8 cellular contexts compared by ENCODE assay signal in the genomic region with DNA sequence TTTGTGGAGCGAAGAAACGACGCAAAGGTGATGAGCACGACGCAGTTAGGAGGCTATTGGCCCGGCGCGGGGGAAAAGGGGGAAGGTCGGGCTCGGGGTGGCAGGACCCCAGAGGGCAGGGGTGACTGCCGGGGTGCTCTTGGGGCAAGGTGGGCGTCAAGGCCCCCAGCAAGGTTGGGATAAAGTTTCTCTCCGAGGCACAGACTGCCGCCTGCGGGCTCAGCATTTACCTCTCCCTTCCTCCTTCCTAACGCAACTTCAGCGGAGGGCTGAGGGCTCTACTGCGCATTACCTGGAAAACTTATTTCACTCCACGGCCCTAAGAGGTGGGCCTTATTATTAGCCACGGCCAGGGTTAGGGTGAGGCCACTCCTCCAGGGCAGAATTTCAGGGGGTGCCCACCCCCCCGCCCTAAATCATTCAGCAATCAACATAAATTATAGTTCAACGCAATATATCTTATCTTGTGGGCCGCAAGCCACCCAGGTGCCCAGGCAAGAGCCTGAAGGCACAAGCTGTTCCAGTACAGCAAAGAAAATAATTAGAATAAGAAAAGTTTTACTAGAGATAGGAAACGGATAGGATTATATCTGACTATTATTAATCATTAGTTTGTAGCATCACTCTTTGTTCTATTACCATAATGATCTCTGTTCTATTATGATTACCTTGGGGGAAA. TPM values are rescaled to one million over a fixed set of nuclear protein-coding genes. Genes with fewer than 3 reads are reported as not detected.
DNase-seq lines count a peak whose midpoint lies in the region; ATAC-seq and TF ChIP-seq lines count a peak whose summit lies in the region.
"Not testable (repeated sequence)": the region's sequence is repeated elsewhere in the genome, so short reads cannot be mapped to it uniquely, and the experiment has no call there.
"Had no signal": no experiment of that assay in that cellular context is flagged by ENCODE, and none has a peak within 500 bp of the region (broad histone marks: within the 10 kb centered on the region; RNA-seq: fewer than 3 reads in every experiment).

No MANE protein-coding gene starts in this region.

- not testable (repeated sequence) for H3K36me3 ChIP-seq in GM06990 (ENCODE audit: control insufficient read depth, insufficient read depth, low read length); iPS-15b (ENCODE audit: control insufficient read depth, insufficient read depth, low read length); spleen

- not testable (repeated sequence) for H3K27me3 Mint-ChIP-seq in T-cell; activated naive CD4-positive, alpha-beta T cell treated with anti-CD3 and anti-CD28 coated beads for 36 hours (ENCODE audit: low read depth); natural killer cell treated with Interleukin-12 subunit alpha and Interleukin-12 subunit beta and Interleukin-15 and Interleukin-18, amount 100 ng/mL, for 72 hours

- CTCF ChIA-PET in T-cell (lab: Charles Lee); activated naive CD4-positive, alpha-beta T cell treated with anti-CD3 and anti-CD28 coated beads for 36 hours (lab: Charles Lee): not testable (repeated sequence)

- not testable (repeated sequence) for H3K4me3 ChIP-seq in GM06990 (replicated peaks; ENCODE audit: low read depth, low read length)
- H3K4me3 ChIP-seq in dorsolateral prefrontal cortex (peak overlapping the region in 6 of 59 donors; percentile 0 to 48 (median 36)), iPS-15b (ENCODE audit: low read depth, low read length) (peak overlapping the region; percentile 37), spleen (peak overlapping the region in 4 of 8 donors; percentile 0 to 39 (median 18))

- not testable (repeated sequence) for H3K4me1 ChIP-seq in iPS-15b (ENCODE audit: control insufficient read depth, insufficient read depth, low read length); spleen

- peak overlapping the region in 2 of 3 donors; percentile 42 to 60 for H3K4me3 Mint-ChIP-seq in T-cell
- peak overlapping the region; percentile 22 for H3K4me3 Mint-ChIP-seq in activated naive CD4-positive, alpha-beta T cell treated with anti-CD3 and anti-CD28 coated beads for 36 hours
- H3K4me3 Mint-ChIP-seq in natural killer cell treated with Interleukin-12 subunit alpha and Interleukin-12 subunit beta and Interleukin-15 and Interleukin-18, amount 100 ng/mL, for 72 hours, result peak overlapping the region; percentile 43

- POLR2A ChIA-PET in T-cell (lab: Charles Lee), result not testable (repeated sequence)

- not testable (repeated sequence) for H3K9me3 Mint-ChIP-seq in T-cell; activated naive CD4-positive, alpha-beta T cell treated with anti-CD3 and anti-CD28 coated beads for 36 hours; natural killer cell treated with Interleukin-12 subunit alpha and Interleukin-12 subunit beta and Interleukin-15 and Interleukin-18, amount 100 ng/mL, for 72 hours

- TF ChIP-seq CTCF in GM06990 (IDR thresholded peaks at IDR 0.05; ENCODE audit: insufficient read depth, low read length, poor library complexity, severe bottlenecking); dorsolateral prefrontal cortex (IDR thresholded peaks at IDR 0.05 in 54 of 56, conservative IDR thresholded peaks at IDR 0.05 in 2 of 56; ENCODE audit: low read depth in 1 of 56, partially characterized antibody in 56 of 56); spleen (IDR thresholded peaks at IDR 0.05 in 8 of 11, conservative IDR thresholded peaks at IDR 0.05 in 3 of 11): not testable (repeated sequence)

- H3K36me3 Mint-ChIP-seq in T-cell; activated naive CD4-positive, alpha-beta T cell treated with anti-CD3 and anti-CD28 coated beads for 36 hours (ENCODE audit: low read depth); natural killer cell treated with Interleukin-12 subunit alpha and Interleukin-12 subunit beta and Interleukin-15 and Interleukin-18, amount 100 ng/mL, for 72 hours: not testable (repeated sequence)

- peak; percentile 30 for DNase-seq in GM06990 (ENCODE audit: extremely low read depth, insufficient read length)
- DNase-seq in T-cell, result peak in 12 of 34 experiments; percentile 9 to 36 (median 18)
- DNase-seq in activated naive CD4-positive, alpha-beta T cell treated with anti-CD3 and anti-CD28 coated beads for 36 hours, result peak; percentile 48
- DNase-seq in dorsolateral prefrontal cortex, result peak in 8 of 10 donors; percentile 23 to 77 (median 56)
- not testable (repeated sequence) for DNase-seq in natural killer cell treated with Interleukin-12 subunit alpha and Interleukin-12 subunit beta and Interleukin-15 and Interleukin-18, amount 100 ng/mL, for 72 hours (ENCODE audit: low spot score)
- DNase-seq in spleen, result peak; percentile 96

- H3K27ac ChIP-seq in dorsolateral prefrontal cortex (peak overlapping the region in 16 of 59 donors; percentile 0 to 48 (median 4)), spleen (peak overlapping the region in 6 of 8 donors; percentile 1 to 71 (median 60))

- not testable (repeated sequence) for TF ChIP-seq POLR2A in spleen (IDR thresholded peaks at IDR 0.05)

- not testable (repeated sequence) for ATAC-seq in T-cell (replicated peaks in 1 of 4); natural killer cell treated with Interleukin-12 subunit alpha and Interleukin-12 subunit beta and Interleukin-15 and Interleukin-18, amount 100 ng/mL, for 72 hours

- intact Hi-C loops in activated naive CD4-positive, alpha-beta T cell treated with anti-CD3 and anti-CD28 coated beads for 36 hours (cut with micrococcal nuclease); dorsolateral prefrontal cortex (cut with DNase I); spleen (cut with DNase I; ENCODE audit: low total_unique reads): not testable (repeated sequence)

- H3K27ac Mint-ChIP-seq in T-cell; activated naive CD4-positive, alpha-beta T cell treated with anti-CD3 and anti-CD28 coated beads for 36 hours; natural killer cell treated with Interleukin-12 subunit alpha and Interleukin-12 subunit beta and Interleukin-15 and Interleukin-18, amount 100 ng/mL, for 72 hours: not testable (repeated sequence)

- H3K4me1 Mint-ChIP-seq in T-cell; activated naive CD4-positive, alpha-beta T cell treated with anti-CD3 and anti-CD28 coated beads for 36 hours (ENCODE audit: low read depth); natural killer cell treated with Interleukin-12 subunit alpha and Interleukin-12 subunit beta and Interleukin-15 and Interleukin-18, amount 100 ng/mL, for 72 hours (ENCODE audit: low read depth in 2 of 2): not testable (repeated sequence)

- not testable (repeated sequence) for H3K27me3 ChIP-seq in GM06990 (replicated peaks; ENCODE audit: control insufficient read depth, insufficient read depth, low read length); dorsolateral prefrontal cortex; iPS-15b (ENCODE audit: control insufficient read depth, insufficient read depth, low read length); spleen (replicated peaks in 1 of 7)

- 69 to 89% (median 80%) methylated on average over 8 to 21 of the region's 24 CpGs for WGBS in spleen, 5 donors

- H3K9me3 ChIP-seq in iPS-15b (ENCODE audit: control insufficient read depth, insufficient read depth, low read length); spleen: not testable (repeated sequence)

- H3K9ac ChIP-seq in iPS-15b (ENCODE audit: low read depth, low read length), result peak overlapping the region; percentile 18

RNA-seq across cellular contexts. Expression of a gene that starts 1.6 kb away (rescaled TPM):
- total RNA-seq in T-cell (1,000 to 10,000 TPM; 2,693 to 4,491 (median 3,278) TPM), dorsolateral prefrontal cortex (1,000 to 10,000 TPM; 1,318 to 8,938 (median 3,556) TPM), spleen (over 10,000 TPM in 1 of 7 donors, 1,000 to 10,000 TPM in 3, not detected in 3; 8,053 to 10,281 (median 8,790) TPM)
- 1,000 to 10,000 TPM; 6,253 to 7,820 TPM for total RNA-seq in activated naive CD4-positive, alpha-beta T cell treated with anti-CD3 and anti-CD28 coated beads for 36 hours
- total RNA-seq in natural killer cell treated with Interleukin-12 subunit alpha and Interleukin-12 subunit beta and Interleukin-15 and Interleukin-18, amount 100 ng/mL, for 72 hours, result 1,000 to 10,000 TPM; 3,257 to 3,900 TPM
- polyA plus RNA-seq in spleen, result not detected
- total RNA-seq: dermis blood vessel endothelial cell had no signal

RNA-seq across cellular contexts. Expression of a gene that starts 3.7 kb away (rescaled TPM):
- total RNA-seq in T-cell (not detected), dorsolateral prefrontal cortex (1 to 10 TPM in 6 of 120 experiments, under 1 TPM in 7, not detected in 107; 0.46 to 1.6 (median 0.96) TPM), spleen (under 1 TPM in 1 of 7 donors, not detected in 6; 0.64 TPM)
- total RNA-seq in activated naive CD4-positive, alpha-beta T cell treated with anti-CD3 and anti-CD28 coated beads for 36 hours, result not detected
- total RNA-seq in natural killer cell treated with Interleukin-12 subunit alpha and Interleukin-12 subunit beta and Interleukin-15 and Interleukin-18, amount 100 ng/mL, for 72 hours, result not detected
- under 1 TPM in 2 of 3 donors, not detected in 1; 0.17 to 0.35 TPM for polyA plus RNA-seq in spleen
- total RNA-seq: dermis blood vessel endothelial cell had no signal

RNA-seq across cellular contexts. Expression of a gene that starts 20.5 kb away (rescaled TPM):
- total RNA-seq in T-cell (10 to 100 TPM in 3 of 5 donors, 1 to 10 TPM in 2; 9.3 to 18.1 (median 10.4) TPM), dorsolateral prefrontal cortex (10 to 100 TPM in 19 of 120 experiments, 1 to 10 TPM in 101; 1.8 to 12.8 (median 6.6) TPM), spleen (10 to 100 TPM; 25.7 to 53.4 (median 32.9) TPM)
- total RNA-seq in activated naive CD4-positive, alpha-beta T cell treated with anti-CD3 and anti-CD28 coated beads for 36 hours, result 1 to 10 TPM; 5.8 to 7.1 TPM
- total RNA-seq in natural killer cell treated with Interleukin-12 subunit alpha and Interleukin-12 subunit beta and Interleukin-15 and Interleukin-18, amount 100 ng/mL, for 72 hours, result 10 to 100 TPM; 18.2 to 31.5 TPM
- 10 to 100 TPM in 1 of 3 donors, 1 to 10 TPM in 2; 2.8 to 11.9 (median 3.3) TPM for polyA plus RNA-seq in spleen
